In the genomic region with DNA sequence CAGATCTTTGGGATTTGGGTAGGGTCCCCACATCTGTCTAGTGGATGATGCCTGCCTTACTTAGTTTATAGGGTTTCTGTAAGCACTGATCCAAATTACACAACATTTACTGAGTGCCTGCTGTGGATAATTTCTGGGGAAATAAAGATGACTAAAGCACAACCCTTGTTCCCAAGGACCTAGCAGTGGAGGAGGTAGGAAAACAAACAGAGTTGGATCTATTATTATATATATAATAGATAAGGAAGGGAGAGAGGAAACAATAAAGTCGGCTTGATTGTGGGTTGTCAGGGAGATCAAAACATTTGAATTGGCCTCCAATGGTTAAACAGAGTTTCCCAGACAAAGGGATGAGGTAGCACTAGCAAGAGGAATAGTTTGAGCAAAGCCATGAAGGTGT, we compare ENCODE assay signal across 13 cellular contexts. TPM values are rescaled to one million over a fixed set of nuclear protein-coding genes. Genes with fewer than 3 reads are reported as not detected.
DNase-seq lines count a peak whose midpoint lies in the region; ATAC-seq and TF ChIP-seq lines count a peak whose summit lies in the region.
"Had no signal": no experiment of that assay in that cellular context is flagged by ENCODE, and none has a peak within 500 bp of the region (broad histone marks: within the 10 kb centered on the region; RNA-seq: fewer than 3 reads in every experiment).

No MANE protein-coding gene starts in this region.

- H3K23ac ChIP-seq in H9 (ENCODE audit: insufficient read length, low read depth, low read length) = no peak overlapping the region

- intact Hi-C loops in activated T-helper 1 cell treated with anti-CD3 and anti-CD28 coated beads, Interleukin-12 subunit alpha, Interleukin-12 subunit beta, Interleukin-2, Interleukin-4 antibody, amounts not matched to agents 30 ng/mL and 10 ng/mL and 1 ng/mL, durations not matched to agents 14 hours and 24 hours and 36 hours (cut with micrococcal nuclease) = no loop called here
- intact Hi-C loops in gastrocnemius medialis (cut with DNase I; ENCODE audit: low total_unique reads) = loop anchor here (5.0 kb wide), 1 partner anchor 43 kb away; no protein-coding TSS in a partner anchor

- H3K27me3 Mint-ChIP-seq in activated T-helper 1 cell treated with anti-CD3 and anti-CD28 coated beads, Interleukin-12 subunit alpha, Interleukin-12 subunit beta, Interleukin-2, Interleukin-4 antibody, amounts not matched to agents 30 ng/mL and 10 ng/mL and 1 ng/mL, durations not matched to agents 14 hours and 24 hours and 36 hours (ENCODE audit: insufficient read depth) = peaks cover 10% of the 10 kb centered on the region
- H3K27me3 Mint-ChIP-seq in chondrocyte (ENCODE audit: low read depth) (peaks cover 16% of the 10 kb centered on the region), H9 (ENCODE audit: low read depth) (no peaks in the 10 kb centered on the region)

- in situ Hi-C loops in gastrocnemius medialis (cut with MboI; ENCODE audit: low sequenced_read_pairs in 4 of 4) = no loop called here

- H3K79me1 ChIP-seq in H9 (ENCODE audit: insufficient read depth, low read depth, low read length, poor library complexity, severe bottlenecking) = no peaks in the 10 kb centered on the region

- no peak overlapping the region for H2AK5ac ChIP-seq in H9 (ENCODE audit: insufficient read length, low read length)

- H2AFZ ChIP-seq in H9 (ENCODE audit: low read length) = no peak overlapping the region

- no peaks in the 10 kb centered on the region for H3K9me3 Mint-ChIP-seq in activated T-helper 1 cell treated with anti-CD3 and anti-CD28 coated beads, Interleukin-12 subunit alpha, Interleukin-12 subunit beta, Interleukin-2, Interleukin-4 antibody, amounts not matched to agents 30 ng/mL and 10 ng/mL and 1 ng/mL, durations not matched to agents 14 hours and 24 hours and 36 hours
- H3K9me3 Mint-ChIP-seq in chondrocyte (ENCODE audit: low read depth) (no peaks in the 10 kb centered on the region), H9 (no peaks in the 10 kb centered on the region)
- H3K9me3 Mint-ChIP-seq: activated naive CD4-positive, alpha-beta T cell treated with anti-CD3 and anti-CD28 coated beads, Interleukin-2, amount 50 U/mL, for 24 hours had no signal

- H3K18ac ChIP-seq in H9 (ENCODE audit: insufficient read length, low read depth, low read length) = no peak overlapping the region

- H4K91ac ChIP-seq in H9 (ENCODE audit: insufficient read length, low read depth, low read length) = no peak overlapping the region

- H3K14ac ChIP-seq in H9 (ENCODE audit: insufficient read depth, low read length) = no peak overlapping the region

- H3K9me3 ChIP-seq in H9 (ENCODE audit: control insufficient read depth, low read depth, low read length) = no peaks in the 10 kb centered on the region
- H3K9me3 ChIP-seq in gastrocnemius medialis = no peaks in the 10 kb centered on the region
- H3K9me3 ChIP-seq: upper lobe of left lung had no signal

- H3K27ac ChIP-seq in H9 (ENCODE audit: insufficient read length, low read depth, low read length) = no peak overlapping the region
- no peak overlapping the region for H3K27ac ChIP-seq in gastrocnemius medialis

- H2BK120ac ChIP-seq in H9 (ENCODE audit: low read depth, low read length, poor library complexity, severe bottlenecking) = no peak overlapping the region

- H3K56ac ChIP-seq in H9 (ENCODE audit: insufficient read length, low read depth, low read length) = no peak overlapping the region

- H3K27me3 ChIP-seq in H9 (ENCODE audit: insufficient read depth, low read length) = no peaks in the 10 kb centered on the region
- no peaks in the 10 kb centered on the region for H3K27me3 ChIP-seq in gastrocnemius medialis
- H3K27me3 ChIP-seq: upper lobe of left lung had no signal

- H4K8ac ChIP-seq in H9 (replicated peaks; ENCODE audit: insufficient read length, low read depth, low read length) = no peak overlapping the region

- H4K20me1 ChIP-seq in H9 (ENCODE audit: control insufficient read depth, insufficient read depth, insufficient read length) = no peaks in the 10 kb centered on the region

- no peaks in the 10 kb centered on the region for H3K23me2 ChIP-seq in H9 (ENCODE audit: insufficient read length, low read depth, low read length, poor library complexity, severe bottlenecking)

- no peaks in the 10 kb centered on the region; the same call in 1 of the 2 replicates for H3K4me1 ChIP-seq in H9 (ENCODE audit: insufficient read depth, low read length)
- no peaks in the 10 kb centered on the region for H3K4me1 ChIP-seq in gastrocnemius medialis

- no peak overlapping the region for H4K5ac ChIP-seq in H9 (ENCODE audit: insufficient read length, low read depth, low read length)

- H3K4me3 ChIP-seq in choroid plexus epithelial cell (ENCODE audit: low read depth, low read length) (no peak overlapping the region), gastrocnemius medialis (no peak overlapping the region)
- H3K4me3 ChIP-seq: upper lobe of left lung had no signal

- H3T11ph ChIP-seq in H9 (ENCODE audit: low read length) = no peak overlapping the region

- no peak overlapping the region for H3K4me3 Mint-ChIP-seq in activated T-helper 1 cell treated with anti-CD3 and anti-CD28 coated beads, Interleukin-12 subunit alpha, Interleukin-12 subunit beta, Interleukin-2, Interleukin-4 antibody, amounts not matched to agents 30 ng/mL and 10 ng/mL and 1 ng/mL, durations not matched to agents 14 hours and 24 hours and 36 hours
- no peak overlapping the region for H3K4me3 Mint-ChIP-seq in chondrocyte (ENCODE audit: unreplicated experiment)
- H3K4me3 Mint-ChIP-seq in H9 = no peak overlapping the region
- H3K4me3 Mint-ChIP-seq: activated naive CD4-positive, alpha-beta T cell treated with anti-CD3 and anti-CD28 coated beads, Interleukin-2, amount 50 U/mL, for 24 hours had no signal

- no peak overlapping the region for H2BK12ac ChIP-seq in H9 (ENCODE audit: insufficient read length, low read depth, low read length)

- ATAC-seq in gastrocnemius medialis = no peak

- no peaks in the 10 kb centered on the region for H3K36me3 Mint-ChIP-seq in activated T-helper 1 cell treated with anti-CD3 and anti-CD28 coated beads, Interleukin-12 subunit alpha, Interleukin-12 subunit beta, Interleukin-2, Interleukin-4 antibody, amounts not matched to agents 30 ng/mL and 10 ng/mL and 1 ng/mL, durations not matched to agents 14 hours and 24 hours and 36 hours (ENCODE audit: low read depth)
- H3K36me3 Mint-ChIP-seq in chondrocyte (ENCODE audit: low read depth) (no peaks in the 10 kb centered on the region), H9 (ENCODE audit: insufficient read depth in 1 of 3, low read depth in 3 of 3) (no peaks in the 10 kb centered on the region)
- H3K36me3 Mint-ChIP-seq: activated naive CD4-positive, alpha-beta T cell treated with anti-CD3 and anti-CD28 coated beads, Interleukin-2, amount 50 U/mL, for 24 hours had no signal

- no peak overlapping the region for H2BK15ac ChIP-seq in H9 (ENCODE audit: low read depth, low read length)

- H3K4ac ChIP-seq in H9 (ENCODE audit: low read depth, low read length) = no peak overlapping the region

- peak; percentile 63 for DNase-seq in DMS153 treated with DMSO at 0.1 percent for 48 hours (lab: John Stamatoyannopoulos, UW; ENCODE audit: unreplicated experiment)
- peak; percentile 93 for DNase-seq in NCI-H2081 treated with DMSO at 0.1 percent for 48 hours (lab: John Stamatoyannopoulos, UW)
- peak; percentile 38 for DNase-seq in choroid plexus epithelial cell (ENCODE audit: low read depth)
- peak; percentile 82 to 90 for DNase-seq in lung microvascular endothelial cell (ENCODE audit: low read depth in 2 of 2)
- DNase-seq in activated T-helper 1 cell treated with anti-CD3 and anti-CD28 coated beads, Interleukin-12 subunit alpha, Interleukin-12 subunit beta, Interleukin-2, Interleukin-4 antibody, amounts not matched to agents 30 ng/mL and 10 ng/mL and 1 ng/mL, durations not matched to agents 14 hours and 24 hours and 36 hours (ENCODE audit: low spot score) = no peak
- DNase-seq in chondrocyte (ENCODE audit: low spot score) = no peak
- no peak for DNase-seq in H9
- no peak for DNase-seq in gastrocnemius medialis
- DNase-seq: cerebellar nuclear complex, H7, occipital lobe, upper lobe of left lung had no signal

- no peak overlapping the region for H3K27ac Mint-ChIP-seq in activated T-helper 1 cell treated with anti-CD3 and anti-CD28 coated beads, Interleukin-12 subunit alpha, Interleukin-12 subunit beta, Interleukin-2, Interleukin-4 antibody, amounts not matched to agents 30 ng/mL and 10 ng/mL and 1 ng/mL, durations not matched to agents 14 hours and 24 hours and 36 hours
- no peak overlapping the region for H3K27ac Mint-ChIP-seq in chondrocyte (ENCODE audit: unreplicated experiment)
- H3K27ac Mint-ChIP-seq in H9 = no peak overlapping the region
- H3K27ac Mint-ChIP-seq: activated naive CD4-positive, alpha-beta T cell treated with anti-CD3 and anti-CD28 coated beads, Interleukin-2, amount 50 U/mL, for 24 hours had no signal

- TF ChIP-seq CTCF in choroid plexus epithelial cell (conservative IDR thresholded peaks at IDR 0.05; ENCODE audit: low read depth, low read length) = no peak
- TF ChIP-seq CTCF in chondrocyte (IDR thresholded peaks at IDR 0.05) = no peak
- TF ChIP-seq CTCF in H9 (conservative IDR thresholded peaks at IDR 0.05) = no peak
- no peak for TF ChIP-seq CTCF in gastrocnemius medialis (IDR thresholded peaks at IDR 0.05 in 4 of 5, conservative IDR thresholded peaks at IDR 0.05 in 1 of 5)

- no peak for TF ChIP-seq POLR2A in gastrocnemius medialis (IDR thresholded peaks at IDR 0.05)

- no peaks in the 10 kb centered on the region for H3K79me2 ChIP-seq in H9 (ENCODE audit: insufficient read depth, low read length)

- no CpG with 5 or more reads among the region's 1 CpG for WGBS in H9 (ENCODE audit: extremely low coverage, insufficient read length, low lambda C conversion rate)

- H2BK20ac ChIP-seq in H9 (ENCODE audit: low read depth, low read length, poor library complexity, severe bottlenecking) = no peak overlapping the region

- H3K9ac ChIP-seq in H9 (ENCODE audit: extremely low read depth, insufficient read length, low read length) = no peak overlapping the region

- H3K4me1 Mint-ChIP-seq in activated T-helper 1 cell treated with anti-CD3 and anti-CD28 coated beads, Interleukin-12 subunit alpha, Interleukin-12 subunit beta, Interleukin-2, Interleukin-4 antibody, amounts not matched to agents 30 ng/mL and 10 ng/mL and 1 ng/mL, durations not matched to agents 14 hours and 24 hours and 36 hours (ENCODE audit: low read depth) = no peaks in the 10 kb centered on the region
- peaks cover 3% of the 10 kb centered on the region for H3K4me1 Mint-ChIP-seq in chondrocyte (ENCODE audit: low read depth)
- H3K4me1 Mint-ChIP-seq in H9 = peaks cover 13 to 14% of the 10 kb centered on the region in 2 experiments
- H3K4me1 Mint-ChIP-seq: activated naive CD4-positive, alpha-beta T cell treated with anti-CD3 and anti-CD28 coated beads, Interleukin-2, amount 50 U/mL, for 24 hours had no signal

- no peak overlapping the region for H2BK5ac ChIP-seq in H9 (ENCODE audit: insufficient read length, low read length)

- no peak overlapping the region for H3K4me2 ChIP-seq in H9 (ENCODE audit: insufficient read depth, insufficient read length, low read length)

- H3K36me3 ChIP-seq in gastrocnemius medialis = no peaks in the 10 kb centered on the region
- H3K36me3 ChIP-seq: upper lobe of left lung had no signal

RNA-seq across cellular contexts. Expression of a gene that starts 14.0 kb away (rescaled TPM):
- total RNA-seq in lung microvascular endothelial cell = 2.4 and 6.3 TPM in 2 replicates
- not detected in 2 replicates for total RNA-seq in activated T-helper 1 cell treated with anti-CD3 and anti-CD28 coated beads, Interleukin-12 subunit alpha, Interleukin-12 subunit beta, Interleukin-2, Interleukin-4 antibody, amounts not matched to agents 30 ng/mL and 10 ng/mL and 1 ng/mL, durations not matched to agents 14 hours and 24 hours and 36 hours
- total RNA-seq in chondrocyte = not detected in 3 replicates
- not detected in 2 replicates for total RNA-seq in H9 (2021)
- 1 to 10 TPM; 1.6 to 3.1 (median 1.9) TPM for total RNA-seq in gastrocnemius medialis

Comparison
In these comparisons a context has a peak if more than half of its experiments do, and no peak if none do; other contexts are left out.
1. DNase-seq: peak in DMS153 treated with DMSO at 0.1 percent for 48 hours (single experiment), NCI-H2081 treated with DMSO at 0.1 percent for 48 hours (single experiment), choroid plexus epithelial cell (single experiment) and lung microvascular endothelial cell (2 of 2); none in activated T-helper 1 cell treated with anti-CD3 and anti-CD28 coated beads, Interleukin-12 subunit alpha, Interleukin-12 subunit beta, Interleukin-2, Interleukin-4 antibody, amounts not matched to agents 30 ng/mL and 10 ng/mL and 1 ng/mL, durations not matched to agents 14 hours and 24 hours and 36 hours (single experiment), chondrocyte (single experiment), H9 (single experiment) and gastrocnemius medialis (0 of 2).